In the genomic region with DNA sequence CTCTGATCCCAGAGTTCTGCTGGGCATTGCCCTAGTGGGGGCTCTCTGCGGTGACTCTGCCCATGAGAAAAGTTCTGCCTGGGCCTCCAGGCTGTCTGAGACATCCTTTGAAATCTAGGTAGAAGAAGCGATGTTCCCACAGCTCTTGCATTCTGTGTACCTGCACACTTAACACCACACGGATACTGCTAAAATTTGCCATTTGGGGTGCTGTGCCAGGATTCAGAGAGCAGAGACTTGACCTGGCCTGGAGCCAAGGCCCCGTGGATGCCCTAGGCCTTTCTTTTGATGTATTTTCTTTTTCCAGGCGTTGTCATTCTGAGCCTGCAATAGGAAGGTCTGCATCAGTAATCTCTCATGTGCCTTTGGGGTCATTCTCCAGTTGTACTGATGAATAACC, we compare ENCODE assay signal across 24 cellular contexts.
DNase-seq lines count a peak whose midpoint lies in the region; ATAC-seq and TF ChIP-seq lines count a peak whose summit lies in the region.
"Had no signal": no experiment of that assay in that cellular context is flagged by ENCODE, and none has a peak within 500 bp of the region (broad histone marks: within the 10 kb centered on the region; RNA-seq: fewer than 3 reads in every experiment).

No MANE protein-coding gene starts in this region.

- H3K4me1 ChIP-seq in H9 (ENCODE audit: insufficient read depth, low read length), result no peaks in the 10 kb centered on the region
- H3K4me1 ChIP-seq in trophoblast cell (ENCODE audit: control insufficient read depth in 1 of 2, insufficient read depth in 2 of 2, low read length in 2 of 2), result no peaks in the 10 kb centered on the region
- H3K4me1 ChIP-seq: body of pancreas, heart right ventricle, prostate gland, spleen had no signal

- intact Hi-C loops in activated CD4-positive, alpha-beta T cell treated with anti-CD3 and anti-CD28 coated beads for 36 hours (cut with DNase I, micrococcal nuclease), result loop anchor here in 1 of 2 experiments (10.0 kb wide), 2 partner anchors 255 to 2005 kb away; no protein-coding TSS in a partner anchor

- in situ Hi-C loops in SK-MEL-5 (cut with HindIII; ENCODE audit: low pct_unique_long_range_greater_than_20kb, low sequenced_read_pairs), result no loop called here

- H3K4me2 ChIP-seq in H9 (ENCODE audit: insufficient read depth, insufficient read length, low read length), result no peak overlapping the region
- no peak overlapping the region for H3K4me2 ChIP-seq in trophoblast cell (ENCODE audit: low read length)

- H3K27ac ChIP-seq in H9 (ENCODE audit: insufficient read length, low read depth, low read length) (no peak overlapping the region), trophoblast cell (ENCODE audit: low read depth, low read length) (no peak overlapping the region)
- H3K27ac ChIP-seq: body of pancreas, heart right ventricle, prostate gland, spleen had no signal

- POLR2A ChIA-PET in activated CD4-positive, alpha-beta T cell treated with anti-CD3 and anti-CD28 coated beads for 36 hours (lab: Charles Lee), result no interaction called here

- H3K9ac ChIP-seq in H9 (ENCODE audit: extremely low read depth, insufficient read length, low read length) (no peak overlapping the region), trophoblast cell (ENCODE audit: low read length) (peak overlapping the region; percentile 38)

- H3K4me3 Mint-ChIP-seq in activated CD4-positive, alpha-beta T cell treated with anti-CD3 and anti-CD28 coated beads for 36 hours, result no peak overlapping the region
- H3K4me3 Mint-ChIP-seq in H9, result no peak overlapping the region
- no peak overlapping the region for H3K4me3 Mint-ChIP-seq in stimulated activated memory B cell treated with anti-CD40 and anti-IgM and Interleukin-4, amounts not matched to agents 10 μg/mL and 1 μg/mL and 100 μg/mL, for 72 hours
- H3K4me3 Mint-ChIP-seq: activated naive CD4-positive, alpha-beta T cell treated with anti-CD3 and anti-CD28 coated beads for 36 hours; dendritic cell treated with granulocyte-macrophage colony-stimulating factor and Interleukin-4, amounts not matched to agents 40 ng/mL and 50 ng/mL, for 4 days; natural killer cell treated with Interleukin-12 subunit alpha and Interleukin-12 subunit beta and Interleukin-15 and Interleukin-18, amount 100 ng/mL, for 72 hours; T-helper 2 cell treated with Interferon-gamma antibody and Interleukin-4, amounts not matched to agents 5 μg/mL and 100 μg/mL, for 36 hours had no signal

- H2BK5ac ChIP-seq in H9 (ENCODE audit: insufficient read length, low read length) (no peak overlapping the region), trophoblast cell (ENCODE audit: low read depth, low read length, poor library complexity) (no peak overlapping the region)

- no peak overlapping the region for H4K12ac ChIP-seq in trophoblast cell (ENCODE audit: low read depth, low read length)

- H2AFZ ChIP-seq in H9 (ENCODE audit: low read length), result no peak overlapping the region
- no peak overlapping the region for H2AFZ ChIP-seq in trophoblast cell (ENCODE audit: insufficient read depth, low read length, poor library complexity)

- H3K27me3 Mint-ChIP-seq in activated CD4-positive, alpha-beta T cell treated with anti-CD3 and anti-CD28 coated beads for 36 hours, result peaks cover 4% of the 10 kb centered on the region
- H3K27me3 Mint-ChIP-seq in H9 (ENCODE audit: low read depth), result no peaks in the 10 kb centered on the region
- H3K27me3 Mint-ChIP-seq in stimulated activated memory B cell treated with anti-CD40 and anti-IgM and Interleukin-4, amounts not matched to agents 10 μg/mL and 1 μg/mL and 100 μg/mL, for 72 hours, result no peaks in the 10 kb centered on the region
- H3K27me3 Mint-ChIP-seq: dendritic cell treated with granulocyte-macrophage colony-stimulating factor and Interleukin-4, amounts not matched to agents 40 ng/mL and 50 ng/mL, for 4 days; natural killer cell treated with Interleukin-12 subunit alpha and Interleukin-12 subunit beta and Interleukin-15 and Interleukin-18, amount 100 ng/mL, for 72 hours had no signal

- H3K36me3 Mint-ChIP-seq in activated CD4-positive, alpha-beta T cell treated with anti-CD3 and anti-CD28 coated beads for 36 hours (ENCODE audit: low read depth), result no peaks in the 10 kb centered on the region
- H3K36me3 Mint-ChIP-seq in H9 (ENCODE audit: insufficient read depth in 1 of 3, low read depth in 3 of 3), result no peaks in the 10 kb centered on the region
- H3K36me3 Mint-ChIP-seq in stimulated activated memory B cell treated with anti-CD40 and anti-IgM and Interleukin-4, amounts not matched to agents 10 μg/mL and 1 μg/mL and 100 μg/mL, for 72 hours, result no peaks in the 10 kb centered on the region
- H3K36me3 Mint-ChIP-seq: natural killer cell treated with Interleukin-12 subunit alpha and Interleukin-12 subunit beta and Interleukin-15 and Interleukin-18, amount 100 ng/mL, for 72 hours had no signal

- H4K8ac ChIP-seq in H9 (replicated peaks; ENCODE audit: insufficient read length, low read depth, low read length) (no peak overlapping the region), trophoblast cell (ENCODE audit: low read depth, low read length) (no peak overlapping the region)

- H3K14ac ChIP-seq in H9 (ENCODE audit: insufficient read depth, low read length) (no peak overlapping the region), trophoblast cell (ENCODE audit: low read length) (no peak overlapping the region)

- CTCF ChIA-PET in activated CD4-positive, alpha-beta T cell treated with anti-CD3 and anti-CD28 coated beads for 36 hours (lab: Charles Lee), result interaction anchor here (1.2 kb wide), 1 partner anchor 32 kb away, joined by 3 read pairs; no protein-coding TSS in a partner anchor

- H3K56ac ChIP-seq in H9 (ENCODE audit: insufficient read length, low read depth, low read length), result no peak overlapping the region

- no peak overlapping the region for H3K18ac ChIP-seq in H9 (ENCODE audit: insufficient read length, low read depth, low read length)
- H3K18ac ChIP-seq in trophoblast cell (ENCODE audit: low read length), result no peak overlapping the region

- no peaks in the 10 kb centered on the region for H3K4me1 Mint-ChIP-seq in activated CD4-positive, alpha-beta T cell treated with anti-CD3 and anti-CD28 coated beads for 36 hours
- peaks cover 5 to 10% of the 10 kb centered on the region in 2 experiments; a peak in 3 of 4 replicates for H3K4me1 Mint-ChIP-seq in H9
- H3K4me1 Mint-ChIP-seq in stimulated activated memory B cell treated with anti-CD40 and anti-IgM and Interleukin-4, amounts not matched to agents 10 μg/mL and 1 μg/mL and 100 μg/mL, for 72 hours, result peaks cover 14% of the 10 kb centered on the region

- peak; percentile 47; the same call in 2 of the 3 replicates for TF ChIP-seq CTCF in H9 (conservative IDR thresholded peaks at IDR 0.05)

- no peaks in the 10 kb centered on the region for H3K36me3 ChIP-seq in trophoblast cell (ENCODE audit: control insufficient read depth in 1 of 2, insufficient read depth in 2 of 2, low read length in 2 of 2)
- H3K36me3 ChIP-seq: heart right ventricle, prostate gland, spleen had no signal

- no peak overlapping the region for H3T11ph ChIP-seq in H9 (ENCODE audit: low read length)

- H3K9me3 ChIP-seq in H9 (ENCODE audit: control insufficient read depth, low read depth, low read length) (no peaks in the 10 kb centered on the region), trophoblast cell (ENCODE audit: insufficient read depth, low read depth, low read length) (peaks cover 2% of the 10 kb centered on the region)
- H3K9me3 ChIP-seq: body of pancreas, heart right ventricle, prostate gland, spleen had no signal

- H3K27me3 ChIP-seq in H9 (ENCODE audit: insufficient read depth, low read length) (no peaks in the 10 kb centered on the region), trophoblast cell (ENCODE audit: insufficient read depth, low read length) (no peaks in the 10 kb centered on the region)
- H3K27me3 ChIP-seq: body of pancreas, heart right ventricle, spleen had no signal

- H2BK120ac ChIP-seq in H9 (ENCODE audit: low read depth, low read length, poor library complexity, severe bottlenecking), result no peak overlapping the region
- no peak overlapping the region for H2BK120ac ChIP-seq in trophoblast cell (ENCODE audit: insufficient read depth, low read length, poor library complexity)

- H3K79me2 ChIP-seq in H9 (ENCODE audit: insufficient read depth, low read length), result no peaks in the 10 kb centered on the region
- H3K79me2 ChIP-seq in trophoblast cell (ENCODE audit: control insufficient read depth, insufficient read depth, low read length, poor library complexity), result no peaks in the 10 kb centered on the region

- H3K79me1 ChIP-seq in H9 (ENCODE audit: insufficient read depth, low read depth, low read length, poor library complexity, severe bottlenecking) (no peaks in the 10 kb centered on the region), trophoblast cell (ENCODE audit: low read length) (no peaks in the 10 kb centered on the region)

- H4K5ac ChIP-seq in H9 (ENCODE audit: insufficient read length, low read depth, low read length), result no peak overlapping the region

- peak; percentile 44 for DNase-seq in activated CD4-positive, alpha-beta T cell treated with anti-CD3 and anti-CD28 coated beads for 36 hours
- DNase-seq in activated CD4-positive, alpha-beta T cell treated with anti-CD3 and anti-CD28 coated beads for 4 hours, result no peak
- DNase-seq in H9 (peak; percentile 34), SK-MEL-5 (ENCODE audit: low read depth, low spot score) (peak; percentile 15), trophoblast cell (no peak)
- DNase-seq in stimulated activated CD4-positive, alpha-beta T cell treated with anti-CD3 and anti-CD28 coated beads, Interleukin-1b, Interleukin-23, amount 100 ng/mL, for 48 hours, result no peak
- DNase-seq: activated CD4-positive, alpha-beta T cell treated with anti-CD3 and anti-CD28 coated beads for 1 hour; activated naive CD4-positive, alpha-beta T cell treated with anti-CD3 and anti-CD28 coated beads for 36 hours; GDM1; heart right ventricle; IMR-90; NCI-H1048; NCI-H2171; NK-92 treated with Interleukin-12 subunit alpha and Interleukin-12 subunit beta, amount 100 ng/mL, for 24 hours; SIG-M5; spleen; stimulated activated naive CD4-positive, alpha-beta T cell treated with Interleukin-2 at 50 U/mL for 16 hours had no signal

- H3K27ac Mint-ChIP-seq in activated CD4-positive, alpha-beta T cell treated with anti-CD3 and anti-CD28 coated beads for 36 hours, result no peak overlapping the region
- no peak overlapping the region for H3K27ac Mint-ChIP-seq in H9
- no peak overlapping the region for H3K27ac Mint-ChIP-seq in stimulated activated memory B cell treated with anti-CD40 and anti-IgM and Interleukin-4, amounts not matched to agents 10 μg/mL and 1 μg/mL and 100 μg/mL, for 72 hours
- H3K27ac Mint-ChIP-seq: activated naive CD4-positive, alpha-beta T cell treated with anti-CD3 and anti-CD28 coated beads for 36 hours; dendritic cell treated with granulocyte-macrophage colony-stimulating factor and Interleukin-4, amounts not matched to agents 40 ng/mL and 50 ng/mL, for 4 days; T-helper 2 cell treated with Interferon-gamma antibody and Interleukin-4, amounts not matched to agents 5 μg/mL and 100 μg/mL, for 36 hours had no signal

- no peak overlapping the region for H3K4ac ChIP-seq in H9 (ENCODE audit: low read depth, low read length)
- H3K4ac ChIP-seq in trophoblast cell (ENCODE audit: low read depth, low read length), result no peak overlapping the region

- H2AK5ac ChIP-seq in H9 (ENCODE audit: insufficient read length, low read length), result no peak overlapping the region
- no peak overlapping the region for H2AK5ac ChIP-seq in trophoblast cell (ENCODE audit: low read length)

- H3K23me2 ChIP-seq in H9 (ENCODE audit: insufficient read length, low read depth, low read length, poor library complexity, severe bottlenecking), result no peaks in the 10 kb centered on the region

- H4K91ac ChIP-seq in H9 (ENCODE audit: insufficient read length, low read depth, low read length) (no peak overlapping the region), trophoblast cell (ENCODE audit: low read depth, low read length) (no peak overlapping the region)

- no peaks in the 10 kb centered on the region for H4K20me1 ChIP-seq in H9 (ENCODE audit: control insufficient read depth, insufficient read depth, insufficient read length)

- no peak overlapping the region for H3K4me3 ChIP-seq in trophoblast cell (ENCODE audit: low read depth, low read length)
- H3K4me3 ChIP-seq: body of pancreas, heart right ventricle, prostate gland, spleen had no signal

- ATAC-seq in activated CD4-positive, alpha-beta T cell treated with anti-CD3 and anti-CD28 coated beads for 36 hours, result no peak
- no peak for ATAC-seq in stimulated activated memory B cell treated with anti-CD40 and anti-IgM and Interleukin-4, amounts not matched to agents 10 μg/mL and 1 μg/mL and 100 μg/mL, for 72 hours
- ATAC-seq in GM21717 (IDR thresholded peaks at IDR 0.05; ENCODE audit: unreplicated experiment), result no peak
- ATAC-seq: body of pancreas; heart right ventricle; natural killer cell treated with Interleukin-12 subunit alpha and Interleukin-12 subunit beta and Interleukin-15 and Interleukin-18, amount 100 ng/mL, for 72 hours had no signal

- no peak overlapping the region for H2BK15ac ChIP-seq in H9 (ENCODE audit: low read depth, low read length)

- H3K23ac ChIP-seq in H9 (ENCODE audit: insufficient read length, low read depth, low read length) (no peak overlapping the region), trophoblast cell (ENCODE audit: low read length) (no peak overlapping the region)

- WGBS in H9 (ENCODE audit: extremely low coverage, insufficient read length, low lambda C conversion rate), result no CpG with 5 or more reads among the region's 5 CpGs
- WGBS in trophoblast cell (ENCODE audit: extremely low coverage, insufficient coverage, insufficient read length), result no CpG with 5 or more reads among the region's 5 CpGs

- no peaks in the 10 kb centered on the region for H3K9me3 Mint-ChIP-seq in activated CD4-positive, alpha-beta T cell treated with anti-CD3 and anti-CD28 coated beads for 36 hours (ENCODE audit: low read depth)
- no peaks in the 10 kb centered on the region for H3K9me3 Mint-ChIP-seq in H9
- no peaks in the 10 kb centered on the region for H3K9me3 Mint-ChIP-seq in stimulated activated memory B cell treated with anti-CD40 and anti-IgM and Interleukin-4, amounts not matched to agents 10 μg/mL and 1 μg/mL and 100 μg/mL, for 72 hours
- H3K9me3 Mint-ChIP-seq: activated naive CD4-positive, alpha-beta T cell treated with anti-CD3 and anti-CD28 coated beads for 36 hours; dendritic cell treated with granulocyte-macrophage colony-stimulating factor and Interleukin-4, amounts not matched to agents 40 ng/mL and 50 ng/mL, for 4 days; T-helper 2 cell treated with Interferon-gamma antibody and Interleukin-4, amounts not matched to agents 5 μg/mL and 100 μg/mL, for 36 hours had no signal

- no peak overlapping the region for H2BK20ac ChIP-seq in H9 (ENCODE audit: low read depth, low read length, poor library complexity, severe bottlenecking)

- H2BK12ac ChIP-seq in H9 (ENCODE audit: insufficient read length, low read depth, low read length) (no peak overlapping the region), trophoblast cell (ENCODE audit: low read length) (no peak overlapping the region)

Comparison
In these comparisons a context has a peak if more than half of its experiments do, and no peak if none do; other contexts are left out.
1. DNase-seq: peak in activated CD4-positive, alpha-beta T cell treated with anti-CD3 and anti-CD28 coated beads for 36 hours (single experiment), H9 (single experiment) and SK-MEL-5 (single experiment); none in activated CD4-positive, alpha-beta T cell treated with anti-CD3 and anti-CD28 coated beads for 4 hours (0 of 2), trophoblast cell (0 of 2) and stimulated activated CD4-positive, alpha-beta T cell treated with anti-CD3 and anti-CD28 coated beads, Interleukin-1b, Interleukin-23, amount 100 ng/mL, for 48 hours (single experiment).